Comparison of ENCODE assay signal across 10 cellular contexts in genomic region chr13:44117351-44117750, GRCh38.
DNase-seq lines count a peak whose midpoint lies in the region; ATAC-seq and TF ChIP-seq lines count a peak whose summit lies in the region.
"Had no signal": no experiment of that assay in that cellular context is flagged by ENCODE, and none has a peak within 500 bp of the region (broad histone marks: within the 10 kb centered on the region; RNA-seq: fewer than 3 reads in every experiment).

No MANE protein-coding gene starts in this region.

- 0 out of 2 replicates have a peak, but pooled peaks have one; percentile 0 for TF ChIP-seq CTCF in BE2C (IDR thresholded peaks at IDR 0.05; ENCODE audit: low read depth, low read length)

- H3K18ac ChIP-seq in mesenchymal stem cell (ENCODE audit: low read depth in 1 of 2, low read length in 2 of 2), result no peak overlapping the region

- no peaks in the 10 kb centered on the region for H3K79me1 ChIP-seq in mesenchymal stem cell (replicated peaks; ENCODE audit: low read length, poor library complexity, severe bottlenecking)

- H2BK12ac ChIP-seq in mesenchymal stem cell (ENCODE audit: low read length in 2 of 2), result no peak overlapping the region

- H2BK120ac ChIP-seq in mesenchymal stem cell (ENCODE audit: low read depth, low read length), result no peak overlapping the region

- no peak overlapping the region for H2AFZ ChIP-seq in mesenchymal stem cell (ENCODE audit: low read depth, low read length)

- no peak overlapping the region for H4K91ac ChIP-seq in mesenchymal stem cell (ENCODE audit: low read length)

- no peak overlapping the region for H4K8ac ChIP-seq in mesenchymal stem cell (ENCODE audit: low read length)

- H2BK5ac ChIP-seq in mesenchymal stem cell (ENCODE audit: low read depth, low read length, poor library complexity, severe bottlenecking), result no peak overlapping the region

- 38% methylated on average over 1 of the region's 3 CpGs for WGBS in mesenchymal stem cell

- H3K36me3 ChIP-seq in BE2C (no peaks in the 10 kb centered on the region), duodenal mucosa (ENCODE audit: control insufficient read depth in 1 of 2, insufficient read depth in 2 of 2, low read length in 2 of 2) (no peaks in the 10 kb centered on the region), mesenchymal stem cell (ENCODE audit: control insufficient read depth in 1 of 2, insufficient read depth in 2 of 2, low read depth in 1 of 2, low read length in 2 of 2) (no peaks in the 10 kb centered on the region)

- no peak for ATAC-seq in GM21576 (IDR thresholded peaks at IDR 0.05; ENCODE audit: unreplicated experiment)

- H3K9me3 ChIP-seq in BE2C, result no peaks in the 10 kb centered on the region; the same call in 1 of the 2 replicates
- no peaks in the 10 kb centered on the region for H3K9me3 ChIP-seq in duodenal mucosa (ENCODE audit: control insufficient read depth in 1 of 2, low read length in 2 of 2)
- no peaks in the 10 kb centered on the region for H3K9me3 ChIP-seq in mesenchymal stem cell (ENCODE audit: control insufficient read depth, low read length)

- no peak overlapping the region for H3K4me2 ChIP-seq in mesenchymal stem cell (ENCODE audit: low read length, poor library complexity, severe bottlenecking)

- H3K27me3 ChIP-seq in BE2C, result no peaks in the 10 kb centered on the region
- no peaks in the 10 kb centered on the region for H3K27me3 ChIP-seq in duodenal mucosa (ENCODE audit: control insufficient read depth in 1 of 2, insufficient read depth in 2 of 2, low read length in 2 of 2)
- no peaks in the 10 kb centered on the region for H3K27me3 ChIP-seq in mesenchymal stem cell (ENCODE audit: control insufficient read depth in 1 of 2, insufficient read depth in 1 of 2, low read length in 2 of 2)

- peak overlapping the region in 1 of 2 donors; percentile 4 for H3K9ac ChIP-seq in duodenal mucosa (ENCODE audit: low read depth in 1 of 2, low read length in 2 of 2)
- no peak overlapping the region for H3K9ac ChIP-seq in mesenchymal stem cell (ENCODE audit: low read length)

- H3K27ac ChIP-seq in duodenal mucosa (ENCODE audit: low read depth, low read length) (peak overlapping the region; percentile 22), mesenchymal stem cell (ENCODE audit: low read length, poor library complexity, severe bottlenecking) (peak overlapping the region; percentile 49), substantia nigra (ENCODE audit: low read depth, low read length, poor library complexity, severe bottlenecking) (no peak overlapping the region)

- H3K4me3 ChIP-seq in BE2C (ENCODE audit: low read depth, low read length), result no peak overlapping the region
- no peak overlapping the region for H3K4me3 ChIP-seq in duodenal mucosa (ENCODE audit: low read depth in 1 of 2, low read length in 2 of 2)
- H3K4me3 ChIP-seq in mesenchymal stem cell (ENCODE audit: insufficient read depth in 1 of 2, low read depth in 1 of 2, low read length in 2 of 2), result no peak overlapping the region

- DNase-seq in BE2C, result no peak
- DNase-seq in Kasumi-1 (lab: John Stamatoyannopoulos, UW), result peak; percentile 46 to 64
- DNase-seq in mesenchymal stem cell, result peak; percentile 68
- DNase-seq in NCI-H1417 treated with DMSO at 0.1 percent for 48 hours (lab: John Stamatoyannopoulos, UW), result no peak
- no peak for DNase-seq in Ammon's horn (ENCODE audit: low spot score)
- DNase-seq in substantia nigra (lab: John Stamatoyannopoulos, UW), result no peak
- DNase-seq: activated T-cell treated with anti-CD3 and anti-CD28 coated beads, Interleukin-2, amount 50 U/mL, for 4 hours; stimulated activated naive CD4-positive, alpha-beta T cell treated with Interleukin-2 at 50 U/mL for 16 hours had no signal

- H2AK5ac ChIP-seq in mesenchymal stem cell (ENCODE audit: low read length, severe bottlenecking), result no peak overlapping the region

- H3K14ac ChIP-seq in mesenchymal stem cell (ENCODE audit: low read length in 2 of 2), result no peak overlapping the region

- H3K4me1 ChIP-seq in BE2C (no peaks in the 10 kb centered on the region), duodenal mucosa (ENCODE audit: control insufficient read depth in 1 of 2, insufficient read depth in 2 of 2, low read length in 2 of 2) (peaks cover 5 to 18% of the 10 kb centered on the region in 2 donors), mesenchymal stem cell (ENCODE audit: control insufficient read depth, insufficient read depth, low read depth, low read length) (peaks cover 7% of the 10 kb centered on the region)

- no peak overlapping the region for H2BK15ac ChIP-seq in mesenchymal stem cell (ENCODE audit: low read depth, poor library complexity, severe bottlenecking)

- H3K4ac ChIP-seq in mesenchymal stem cell (ENCODE audit: low read depth in 1 of 2, low read length in 2 of 2), result no peak overlapping the region

- H3K23ac ChIP-seq in mesenchymal stem cell (ENCODE audit: low read length in 2 of 2), result no peak overlapping the region

Comparison
In these comparisons a context has a peak if more than half of its experiments do, and no peak if none do; other contexts are left out.
1. DNase-seq: peak in Kasumi-1 (2 of 2) and mesenchymal stem cell (single experiment); none in BE2C (single experiment), NCI-H1417 treated with DMSO at 0.1 percent for 48 hours (single experiment), Ammon's horn (single experiment) and substantia nigra (0 of 49).